22 cellular contexts compared by ENCODE assay signal in the genomic region with DNA sequence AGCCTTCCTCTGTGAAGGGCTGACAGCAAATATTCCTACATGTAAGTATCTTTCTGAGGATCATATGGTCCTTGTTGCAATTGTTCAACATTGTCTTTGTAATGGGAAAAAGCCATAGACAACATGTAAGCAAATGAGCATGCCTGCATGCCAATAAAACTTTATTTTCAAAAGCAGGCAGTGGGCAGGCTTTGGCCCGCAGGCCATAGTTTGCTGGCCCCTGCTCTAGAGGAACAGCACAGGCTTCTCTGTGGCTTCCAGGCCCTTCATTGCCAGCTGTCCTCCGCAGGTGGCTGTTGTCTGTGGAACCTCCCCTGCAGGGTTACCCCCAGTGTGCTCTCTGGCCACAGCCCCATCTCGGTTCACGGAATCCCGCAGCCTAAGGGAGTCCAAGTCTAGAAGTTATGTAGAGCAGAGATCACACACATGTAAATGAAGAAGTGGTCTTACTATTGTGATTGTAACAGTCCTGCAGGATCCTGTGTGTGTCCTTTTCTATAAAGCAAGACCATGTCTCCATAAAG. TPM values are rescaled to one million over a fixed set of nuclear protein-coding genes. Genes with fewer than 3 reads are reported as not detected.
DNase-seq lines count a peak whose midpoint lies in the region; TF ChIP-seq lines count a peak whose summit lies in the region.
"Had no signal": no experiment of that assay in that cellular context is flagged by ENCODE, and none has a peak within 500 bp of the region (broad histone marks: within the 10 kb centered on the region; RNA-seq: fewer than 3 reads in every experiment).

No MANE protein-coding gene starts in this region.

- TF ChIP-seq CTCF in left ventricle myocardium inferior (IDR thresholded peaks at IDR 0.05; ENCODE audit: borderline replicate concordance) (no peak), HEK293 (tag by site-specific recombination; IDR thresholded peaks at IDR 0.05) (no peak), suprapubic skin (IDR thresholded peaks at IDR 0.05) (no peak)

- peaks cover 6% of the 10 kb centered on the region for H3K9me3 ChIP-seq in left ventricle myocardium inferior (replicated peaks)
- no peaks in the 10 kb centered on the region for H3K9me3 ChIP-seq in HEK293 (ENCODE audit: control insufficient read depth, insufficient read depth, low read depth, low read length)
- H3K9me3 ChIP-seq in suprapubic skin = no peaks in the 10 kb centered on the region
- H3K9me3 ChIP-seq: BLaER1, Caco-2 had no signal

- H3K27ac ChIP-seq in left ventricle myocardium inferior (replicated peaks) (no peak overlapping the region), HEK293 (ENCODE audit: extremely low read depth, low read depth, low read length) (no peak overlapping the region), suprapubic skin (no peak overlapping the region)
- H3K27ac ChIP-seq: 22Rv1, BLaER1, C4-2B had no signal

- peak; percentile 38 for DNase-seq in cardiac septum (ENCODE audit: low spot score)
- no peak for DNase-seq in left ventricle myocardium inferior
- DNase-seq in mesenteric fat pad (ENCODE audit: low spot score) = peak; percentile 79
- DNase-seq in suprapubic skin (ENCODE audit: low spot score in 2 of 2) = peak; percentile 7 to 43
- DNase-seq in NOMO-1 treated with dmso at 0.1 percent for 144 hours (lab: John Stamatoyannopoulos, UW; ENCODE audit: unreplicated experiment) = no peak
- DNase-seq in DMS53 (lab: John Stamatoyannopoulos, UW) = no peak
- no peak for DNase-seq in stimulated activated CD4-positive, alpha-beta T cell treated with anti-CD3 and anti-CD28 coated beads, Interleukin-15, amount 100 ng/mL, for 24 hours
- DNase-seq: Caco-2; CD4-positive, CD25-positive, alpha-beta regulatory T cell; CD8-positive, alpha-beta T cell; DMS153; DMS79; EL; GDM1; GOT3; HCEC 1CT had no signal

- no peaks in the 10 kb centered on the region for H3K36me3 ChIP-seq in left ventricle myocardium inferior
- H3K36me3 ChIP-seq in HEK293 (ENCODE audit: control insufficient read depth in 2 of 2, insufficient read depth in 1 of 2, low read length in 2 of 2) = no peaks in the 10 kb centered on the region
- H3K36me3 ChIP-seq in suprapubic skin = no peaks in the 10 kb centered on the region
- H3K36me3 ChIP-seq: BLaER1 had no signal

- CTCF ChIA-PET in HEK293 (lab: Yijun Ruan, JAX) = no interaction called here

- no peak for TF ChIP-seq EP300 in suprapubic skin (IDR thresholded peaks at IDR 0.05)

- WGBS in suprapubic skin = 85% methylated on average over 4 of the region's 5 CpGs

- intact Hi-C loops in cardiac septum (cut with DNase I) = no loop called here
- intact Hi-C loops in left ventricle myocardium inferior (cut with micrococcal nuclease) = no loop called here

- no peak for TF ChIP-seq POLR2A in suprapubic skin (IDR thresholded peaks at IDR 0.05)

- peaks cover 35% of the 10 kb centered on the region for H3K27me3 ChIP-seq in left ventricle myocardium inferior (ENCODE audit: low read depth)
- H3K27me3 ChIP-seq in suprapubic skin = peaks cover 18% of the 10 kb centered on the region
- H3K27me3 ChIP-seq: BLaER1 had no signal

- H3K4me1 ChIP-seq in left ventricle myocardium inferior = no peaks in the 10 kb centered on the region
- H3K4me1 ChIP-seq in HEK293 (ENCODE audit: control insufficient read depth, insufficient read depth, low read length) = no peaks in the 10 kb centered on the region
- no peaks in the 10 kb centered on the region for H3K4me1 ChIP-seq in suprapubic skin

- no peak overlapping the region for H3K4me3 ChIP-seq in left ventricle myocardium inferior
- no peak overlapping the region for H3K4me3 ChIP-seq in HEK293 (ENCODE audit: low read depth, low read length)
- no peak overlapping the region for H3K4me3 ChIP-seq in suprapubic skin
- H3K4me3 ChIP-seq: BLaER1, GM12878 had no signal

- POLR2A ChIA-PET in HEK293 (lab: Yijun Ruan, JAX) = no interaction called here

TF ChIP-seq in HEK293, 187 proteins besides CTCF, POLR2A, EP300 and RAD21:
- TF ChIP-seq ZFP37 (tag by site-specific recombination; IDR thresholded peaks at IDR 0.05) = no peak
- TF ChIP-seq ZIC2 (tag by site-specific recombination; IDR thresholded peaks at IDR 0.05) = peak; percentile 43

RNA-seq across cellular contexts. Expression of a gene that starts 9.8 kb away (rescaled TPM):
- not detected for total RNA-seq in cardiac septum
- total RNA-seq in left ventricle myocardium inferior = not detected
- total RNA-seq in mesenteric fat pad = not detected
- 10 to 100 TPM; 16.1 to 41.7 (median 30.2) TPM for total RNA-seq in suprapubic skin
- total RNA-seq: B cell; CD4-positive, CD25-positive, alpha-beta regulatory T cell; CD8-positive, alpha-beta T cell; GM12878 had no signal

RNA-seq across cellular contexts. Expression of a gene that starts 23.9 kb away (rescaled TPM):
- total RNA-seq in cardiac septum (not detected), left ventricle myocardium inferior (not detected), mesenteric fat pad (not detected), suprapubic skin (not detected)
- total RNA-seq: B cell; Caco-2; CD4-positive, CD25-positive, alpha-beta regulatory T cell; CD8-positive, alpha-beta T cell; GM12878 had no signal

Comparison
In these comparisons a context has a peak if more than half of its experiments do, and no peak if none do; other contexts are left out.
1. DNase-seq: peak in cardiac septum (single experiment), mesenteric fat pad (single experiment) and suprapubic skin (2 of 2); none in left ventricle myocardium inferior (single experiment), NOMO-1 treated with dmso at 0.1 percent for 144 hours (single experiment), DMS53 (single experiment) and stimulated activated CD4-positive, alpha-beta T cell treated with anti-CD3 and anti-CD28 coated beads, Interleukin-15, amount 100 ng/mL, for 24 hours (single experiment).
2. RNA of a gene that starts 9.8 kb away (total RNA-seq): 16.1 to 41.7 TPM in suprapubic skin; not detected in cardiac septum (single experiment), not detected in left ventricle myocardium inferior (single experiment) and not detected in mesenteric fat pad (single experiment); every median in the first group is over 10 times any median in the second.